ENCODE assay signal across 8 cellular contexts in genomic region chr17:31488264-31488981, GRCh38.
DNase-seq lines count a peak whose midpoint lies in the region; ATAC-seq and TF ChIP-seq lines count a peak whose summit lies in the region.

No MANE protein-coding gene starts in this region.

- H3K9ac ChIP-seq in ES-I3 (ENCODE audit: low read depth, low read length) (peak overlapping the region; percentile 71), liver (ENCODE audit: low read depth in 1 of 2, low read length in 2 of 2) (peak overlapping the region; percentile 32 to 60)

- H3K27me3 Mint-ChIP-seq in GM23338 (ENCODE audit: insufficient read depth, low read depth, poor library complexity), result peaks cover 12% of the 10 kb centered on the region
- peaks cover 56% of the 10 kb centered on the region for H3K27me3 Mint-ChIP-seq in brain

- no peaks in the 10 kb centered on the region; the same call in 2 of the 3 replicates for H3K36me3 Mint-ChIP-seq in GM23338 (ENCODE audit: low read depth)
- H3K36me3 Mint-ChIP-seq in brain, result no peaks in the 10 kb centered on the region

- H3K9me3 Mint-ChIP-seq in GM23338 (no peaks in the 10 kb centered on the region), brain (no peaks in the 10 kb centered on the region)

- intact Hi-C loops in thyroid gland (cut with DNase I), result no loop called here

- H3K4me3 ChIP-seq in GM23338 (peak overlapping the region; percentile 94), liver (ENCODE audit: low read depth in 1 of 3, low read length in 3 of 3) (peak overlapping the region; percentile 15 to 73 (median 67)), thyroid gland (replicated peaks in 1 of 3) (peak overlapping the region; percentile 62 to 80 (median 63))

- no peaks in the 10 kb centered on the region; the same call in 1 of the 2 replicates for H4K20me1 ChIP-seq in GM23338 (replicated peaks; ENCODE audit: insufficient read depth)

- H3K4me1 Mint-ChIP-seq in GM23338 (peaks cover 48% of the 10 kb centered on the region), brain (peaks cover 32% of the 10 kb centered on the region)

- H3K27ac ChIP-seq in GM23338 (ENCODE audit: low read depth) (no peak overlapping the region), liver (ENCODE audit: low read depth in 1 of 2, low read length in 2 of 2) (peak overlapping the region; percentile 56 to 69), thyroid gland (peak overlapping the region; percentile 68 to 82 (median 81))

- H3K9me2 ChIP-seq in GM23338 (ENCODE audit: insufficient read depth), result no peaks in the 10 kb centered on the region

- H3K4me3 Mint-ChIP-seq in GM23338, result peak overlapping the region; percentile 85
- H3K4me3 Mint-ChIP-seq in brain, result peak overlapping the region; percentile 84 to 93 (median 86)

- H3K27ac Mint-ChIP-seq in GM23338 (peak overlapping the region; percentile 77; the same call in 1 of the 2 replicates), brain (peak overlapping the region in 2 of 5 experiments; percentile 37 to 68)

- H3K27me3 ChIP-seq in GM23338 (ENCODE audit: insufficient read depth), result no peaks in the 10 kb centered on the region
- no peaks in the 10 kb centered on the region for H3K27me3 ChIP-seq in liver (ENCODE audit: control insufficient read depth in 4 of 4, insufficient read depth in 4 of 4, low read length in 3 of 4)
- no peaks in the 10 kb centered on the region for H3K27me3 ChIP-seq in thyroid gland

- no peak for TF ChIP-seq CTCF in GM23338 (conservative IDR thresholded peaks at IDR 0.05; ENCODE audit: low read depth in 2 of 2)
- TF ChIP-seq CTCF in brain (conservative IDR thresholded peaks at IDR 0.05), result no peak
- no peak for TF ChIP-seq CTCF in liver (IDR thresholded peaks at IDR 0.05; ENCODE audit: low read depth, low read length, missing input control)
- no peak for TF ChIP-seq CTCF in thyroid gland (IDR thresholded peaks at IDR 0.05)

- 0 out of 2 replicates have a peak overlapping the region, but pooled peaks have one; percentile 32 for H2AFZ ChIP-seq in GM23338

- DNase-seq in GM23338 (ENCODE audit: low spot score) (peak; percentile 61), NCI-H1105 (lab: John Stamatoyannopoulos, UW) (peak; percentile 20), thyroid gland (peak; percentile 68), RKO (ENCODE audit: low spot score) (no peak), cerebellar cortex (ENCODE audit: low spot score) (no peak)

- WGBS in liver, result 1% methylated on average over 62 of the region's 62 CpGs
- WGBS in thyroid gland, 2 donors, result 2 to 7% methylated on average over 13 to 18 of the region's 62 CpGs

- H3K4me1 ChIP-seq in ES-I3 (ENCODE audit: insufficient read depth, low read length) (peaks cover 11% of the 10 kb centered on the region), GM23338 (ENCODE audit: insufficient read depth) (peaks cover 33% of the 10 kb centered on the region), liver (ENCODE audit: control insufficient read depth in 4 of 4, insufficient read depth in 4 of 4, low read length in 3 of 4) (peaks cover 14 to 56% (median 38%) of the 10 kb centered on the region in 4 donors), thyroid gland (peaks cover 14 to 25% of the 10 kb centered on the region in 2 donors)

- TF ChIP-seq RAD21 in liver (IDR thresholded peaks at IDR 0.05), result no peak

- H3K4me2 ChIP-seq in GM23338, result peak overlapping the region; percentile 96

- peak; percentile 11 for ATAC-seq in GM23338

- H3K79me2 ChIP-seq in GM23338 (replicated peaks; ENCODE audit: insufficient read depth), result peaks cover 33% of the 10 kb centered on the region

- H3K9me3 ChIP-seq in ES-I3 (ENCODE audit: control insufficient read depth, insufficient read depth, low read length) (no peaks in the 10 kb centered on the region; the same call in 1 of the 2 replicates), liver (ENCODE audit: control insufficient read depth in 4 of 4, low read length in 3 of 4) (no peaks in the 10 kb centered on the region), thyroid gland (no peaks in the 10 kb centered on the region)

- H3K36me3 ChIP-seq in ES-I3 (ENCODE audit: insufficient read depth, low read length) (no peaks in the 10 kb centered on the region), GM23338 (ENCODE audit: insufficient read depth) (no peaks in the 10 kb centered on the region), liver (ENCODE audit: control insufficient read depth in 4 of 4, insufficient read depth in 3 of 4, low read depth in 1 of 4, low read length in 3 of 4) (no peaks in the 10 kb centered on the region), thyroid gland (no peaks in the 10 kb centered on the region)

- no peak for TF ChIP-seq POLR2A in thyroid gland (IDR thresholded peaks at IDR 0.05)

- peaks cover 21% of the 10 kb centered on the region for H3F3A ChIP-seq in GM23338 (replicated peaks; ENCODE audit: low read depth)

TF ChIP-seq in GM23338, 12 proteins besides CTCF, POLR2A, EP300 and RAD21:
- TF ChIP-seq NANOG (IDR thresholded peaks at IDR 0.05; ENCODE audit: borderline replicate concordance), result no peak

TF ChIP-seq in liver, 16 proteins besides CTCF, POLR2A, EP300 and RAD21:
- no peak for TF ChIP-seq NR2F2 (IDR thresholded peaks at IDR 0.05)
- TF ChIP-seq FOXA1 (IDR thresholded peaks at IDR 0.05), result no peak
- no peak for TF ChIP-seq TAF1 (conservative IDR thresholded peaks at IDR 0.05)
- no peak for TF ChIP-seq GABPA (IDR thresholded peaks at IDR 0.05 in 1 of 2, conservative IDR thresholded peaks at IDR 0.05 in 1 of 2)
TF ChIP-seq in liver: peak in this region for 0.

Comparison
In these comparisons a context has a peak if more than half of its experiments do, and no peak if none do; other contexts are left out.
1. DNase-seq: peak in GM23338 (single experiment), NCI-H1105 (single experiment) and thyroid gland (2 of 2); none in RKO (single experiment) and cerebellar cortex (single experiment).
2. Peak in every context shown above with its lines, with median percentiles within 50 percentile points of each other: H3K4me3 ChIP-seq.